Comparison of ENCODE assay signal across 1 cellular context in the genomic region with DNA sequence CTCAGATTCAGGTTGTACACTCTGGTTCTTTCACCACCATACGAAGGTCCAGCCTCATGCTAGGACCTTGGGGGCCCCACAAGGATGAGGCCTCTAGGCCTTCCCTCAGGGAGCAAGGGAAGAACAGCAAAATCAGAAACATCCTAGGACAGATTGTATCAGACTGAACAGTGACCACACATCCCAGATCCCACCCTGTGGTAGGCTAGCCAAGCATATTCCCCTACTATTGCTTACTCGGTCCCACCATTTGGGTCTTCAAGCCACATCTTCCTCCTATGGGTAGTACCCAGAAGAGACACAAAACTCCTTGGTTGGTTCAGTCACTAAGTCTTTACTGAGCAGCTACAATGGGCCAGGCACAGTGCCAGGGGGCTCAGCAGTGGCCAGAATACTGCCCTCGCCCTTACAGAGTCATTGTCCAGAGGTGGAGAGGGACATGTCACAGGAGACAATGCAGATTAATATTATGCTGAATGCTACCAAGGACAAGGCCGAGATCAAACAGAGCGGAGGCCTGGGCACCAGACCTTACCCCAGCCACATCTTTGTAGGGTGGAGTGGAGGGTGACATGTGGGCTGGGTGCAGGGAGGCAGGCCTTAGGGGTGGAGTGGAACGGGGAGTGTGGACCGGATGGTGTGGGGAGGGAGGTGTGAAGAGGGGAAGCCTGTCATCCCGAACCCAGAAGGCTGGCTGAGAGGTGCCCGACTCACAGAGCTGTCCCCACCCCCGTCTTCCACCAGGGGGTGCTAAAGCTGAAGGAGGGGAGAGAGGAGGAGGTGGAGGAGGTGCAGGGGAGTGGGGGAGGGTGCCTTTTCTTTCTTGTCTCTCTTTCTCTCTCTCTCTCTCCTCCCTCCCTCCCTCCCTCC.
A peak's percentile ranks its signal among the peaks of the same experiment; 100 is the strongest.
TF ChIP-seq lines count a peak whose summit lies in the region.

No MANE protein-coding gene starts in this region.

TF ChIP-seq in K562, 482 proteins besides CTCF, POLR2A, EP300 and RAD21 (continued from another document and continues in another):
- TF ChIP-seq ZNF740 (CRISPR knock-in tag; IDR thresholded peaks at IDR 0.05) (peak; percentile 65), ZNF740 (tag; IDR thresholded peaks at IDR 0.05) (peak in 1 of 2 experiments; percentile 41; a peak in 1 of 4 replicates), TCF3 (CRISPR knock-in tag; IDR thresholded peaks at IDR 0.05) (0 out of 2 replicates have a peak, but pooled peaks have one; percentile 6), NR2C2 (CRISPR knock-in tag; IDR thresholded peaks at IDR 0.05) (no peak), NR2C2 (tag; IDR thresholded peaks at IDR 0.05) (no peak), XRCC4 (IDR thresholded peaks at IDR 0.05; ENCODE audit: extremely low read depth, insufficient read depth, insufficient read length) (no peak), CEBPG (CRISPR knock-in tag; IDR thresholded peaks at IDR 0.05) (no peak), CEBPG (tag; conservative IDR thresholded peaks at IDR 0.05 in 1 of 2, IDR thresholded peaks at IDR 0.05 in 1 of 2) (no peak), KDM1A (IDR thresholded peaks at IDR 0.05) (peak; percentile 9 to 42; a peak in 1 of 4 replicates), ZFPM2 (CRISPR knock-in tag; IDR thresholded peaks at IDR 0.05) (no peak), ARID4B (CRISPR knock-in tag; IDR thresholded peaks at IDR 0.05) (no peak), ATF4 (CRISPR knock-in tag; IDR thresholded peaks at IDR 0.05) (no peak), NR3C1 (CRISPR knock-in tag; IDR thresholded peaks at IDR 0.05) (no peak), POLR2H (tag; IDR thresholded peaks at IDR 0.05; ENCODE audit: low read depth) (no peak), ARID3A (IDR thresholded peaks at IDR 0.05; ENCODE audit: borderline replicate concordance, low read depth, low read length) (0 out of 2 replicates have a peak, but pooled peaks have one; percentile 14), CTBP1 (IDR thresholded peaks at IDR 0.05; ENCODE audit: borderline replicate concordance) (peak; percentile 39; the same call in 1 of the 2 replicates), ARNT (IDR thresholded peaks at IDR 0.05) (0 out of 4 replicates have a peak, but pooled peaks of 1 of the 2 experiments have one; percentile 19), ETV1 (tag; conservative IDR thresholded peaks at IDR 0.05; ENCODE audit: low read depth) (peak; percentile 41; the same call in 1 of the 2 replicates), ZBTB5 (IDR thresholded peaks at IDR 0.05) (no peak), CREBBP (IDR thresholded peaks at IDR 0.05; ENCODE audit: low read depth, low read length) (no peak), CBX1 (IDR thresholded peaks at IDR 0.05; ENCODE audit: low read depth) (no peak), ZSCAN29 (IDR thresholded peaks at IDR 0.05) (no peak), HBP1 (CRISPR knock-in tag; IDR thresholded peaks at IDR 0.05) (peak; percentile 71; the same call in 1 of the 2 replicates), ERF (CRISPR knock-in tag; IDR thresholded peaks at IDR 0.05) (0 out of 2 replicates have a peak, but pooled peaks have one; percentile 18), ZNF583 (CRISPR knock-in tag; IDR thresholded peaks at IDR 0.05) (no peak), ZNF584 (CRISPR knock-in tag; IDR thresholded peaks at IDR 0.05; ENCODE audit: low read depth) (no peak), EGR1 (conservative IDR thresholded peaks at IDR 0.05) (peak; percentile 71), ETV6 (IDR thresholded peaks at IDR 0.05; ENCODE audit: borderline replicate concordance in 1 of 2, low read depth in 2 of 2, low read length in 1 of 2) (peak in 1 of 2 experiments; percentile 35; a peak in 1 of 4 replicates), ETV6 (CRISPR knock-in tag; IDR thresholded peaks at IDR 0.05; ENCODE audit: borderline replicate concordance) (no peak), EHMT2 (IDR thresholded peaks at IDR 0.05) (no peak), HDAC6 (IDR thresholded peaks at IDR 0.05; ENCODE audit: low read depth, low read length) (no peak), TARDBP (IDR thresholded peaks at IDR 0.05) (no peak), TOE1 (IDR thresholded peaks at IDR 0.05; ENCODE audit: borderline replicate concordance) (0 out of 2 replicates have a peak, but pooled peaks have one; percentile 33), TOE1 (CRISPR knock-in tag; IDR thresholded peaks at IDR 0.05; ENCODE audit: borderline replicate concordance, low read depth) (no peak), KLF13 (tag; IDR thresholded peaks at IDR 0.05; ENCODE audit: borderline replicate concordance, low read depth) (no peak), TBL1XR1 (IDR thresholded peaks at IDR 0.05; ENCODE audit: low read length in 2 of 2) (peak in 1 of 2 experiments; percentile 66; a peak in 2 of 4 replicates), ZNF263 (CRISPR knock-in tag; IDR thresholded peaks at IDR 0.05; ENCODE audit: borderline replicate concordance) (peak; percentile 85), SMC3 (conservative IDR thresholded peaks at IDR 0.05; ENCODE audit: insufficient read depth, low read depth, low read length) (peak; percentile 85), ETV5 (CRISPR knock-in tag; IDR thresholded peaks at IDR 0.05; ENCODE audit: low read depth) (peak; percentile 22), MBD1 (CRISPR knock-in tag; IDR thresholded peaks at IDR 0.05) (no peak), ZC3H11A (IDR thresholded peaks at IDR 0.05; ENCODE audit: low read depth, low read length) (0 out of 2 replicates have a peak, but pooled peaks have one; percentile 29), ZNF253 (CRISPR knock-in tag; conservative IDR thresholded peaks at IDR 0.05) (no peak), NBN (IDR thresholded peaks at IDR 0.05; ENCODE audit: low read depth) (no peak), ZFP36 (IDR thresholded peaks at IDR 0.05; ENCODE audit: low read depth, low read length, partially characterized antibody) (no peak), ZBED1 (IDR thresholded peaks at IDR 0.05) (no peak), SRF (CRISPR knock-in tag; IDR thresholded peaks at IDR 0.05) (no peak)
- TF ChIP-seq, protein P1, sequence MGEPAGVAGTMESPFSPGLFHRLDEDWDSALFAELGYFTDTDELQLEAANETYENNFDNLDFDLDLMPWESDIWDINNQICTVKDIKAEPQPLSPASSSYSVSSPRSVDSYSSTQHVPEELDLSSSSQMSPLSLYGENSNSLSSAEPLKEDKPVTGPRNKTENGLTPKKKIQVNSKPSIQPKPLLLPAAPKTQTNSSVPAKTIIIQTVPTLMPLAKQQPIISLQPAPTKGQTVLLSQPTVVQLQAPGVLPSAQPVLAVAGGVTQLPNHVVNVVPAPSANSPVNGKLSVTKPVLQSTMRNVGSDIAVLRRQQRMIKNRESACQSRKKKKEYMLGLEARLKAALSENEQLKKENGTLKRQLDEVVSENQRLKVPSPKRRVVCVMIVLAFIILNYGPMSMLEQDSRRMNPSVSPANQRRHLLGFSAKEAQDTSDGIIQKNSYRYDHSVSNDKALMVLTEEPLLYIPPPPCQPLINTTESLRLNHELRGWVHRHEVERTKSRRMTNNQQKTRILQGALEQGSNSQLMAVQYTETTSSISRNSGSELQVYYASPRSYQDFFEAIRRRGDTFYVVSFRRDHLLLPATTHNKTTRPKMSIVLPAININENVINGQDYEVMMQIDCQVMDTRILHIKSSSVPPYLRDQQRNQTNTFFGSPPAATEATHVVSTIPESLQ (CRISPR knock-in tag; IDR thresholded peaks at IDR 0.05): 0 out of 2 replicates have a peak, but pooled peaks have one; percentile 47
